ENCODE assay signal across 15 cellular contexts in the genomic region with DNA sequence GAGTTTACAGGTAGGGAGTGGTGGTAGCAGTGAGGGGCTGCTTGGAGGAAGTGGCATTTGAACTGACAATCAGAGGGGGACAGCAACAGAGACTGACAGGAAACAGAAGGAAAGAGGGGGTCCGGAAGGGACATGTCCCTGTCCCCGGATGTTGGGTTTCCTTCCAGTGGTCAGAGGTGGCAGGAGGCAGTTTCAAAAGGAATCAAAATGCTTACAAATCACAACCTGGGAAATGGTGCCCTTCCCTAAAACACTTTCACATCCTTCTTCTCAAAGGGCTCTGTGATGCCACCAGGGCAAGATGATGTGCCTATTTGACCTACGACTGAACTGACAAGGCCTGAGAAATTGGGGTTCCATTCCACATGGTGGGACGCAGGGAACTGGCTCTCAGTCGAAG. TPM values are rescaled to one million over a fixed set of nuclear protein-coding genes. Genes with fewer than 3 reads are reported as not detected.
DNase-seq lines count a peak whose midpoint lies in the region; ATAC-seq and TF ChIP-seq lines count a peak whose summit lies in the region.
"Had no signal": no experiment of that assay in that cellular context is flagged by ENCODE, and none has a peak within 500 bp of the region (broad histone marks: within the 10 kb centered on the region; RNA-seq: fewer than 3 reads in every experiment).

No MANE protein-coding gene starts in this region.

- intact Hi-C loops in activated B cell treated with CpG ODN at 0.5 μM for 24 hours (cut with micrococcal nuclease) (loop anchor here (1.0 to 5.0 kb wide), 5 partner anchors 47 to 186 kb away; a partner anchor contains a TSS), vagina (cut with DNase I) (loop anchor here (5.0 kb wide), 1 partner anchor 56 kb away; no protein-coding TSS in a partner anchor), adrenal gland (cut with DNase I) (loop anchor here (5.0 kb wide), 1 partner anchor 46 kb away; no protein-coding TSS in a partner anchor)

- 49 to 62% methylated on average over 5 of the region's 5 CpGs for WGBS in lung, 2 donors
- 61 to 72% (median 64%) methylated on average over 4 to 5 of the region's 5 CpGs for WGBS in adrenal gland, 4 donors

- H3K4me3 Mint-ChIP-seq in stimulated activated naive CD8-positive, alpha-beta T cell treated with anti-CD3 and anti-CD28 coated beads, Interleukin-15, Interleukin-2, amounts not matched to agents 100 ng/mL and 50 ng/mL, for 24 hours = peak overlapping the region; percentile 62
- H3K4me3 Mint-ChIP-seq in activated B cell treated with CpG ODN at 0.5 μM for 24 hours = no peak overlapping the region
- H3K4me3 Mint-ChIP-seq: neural crest cell had no signal

- H3K4me1 ChIP-seq in lung (ENCODE audit: control insufficient read depth in 2 of 2, insufficient read depth in 2 of 2, low read length in 2 of 2) (peaks cover 0 to 27% of the 10 kb centered on the region in 2 donors), vagina (peaks cover 48% of the 10 kb centered on the region), adrenal gland (replicated peaks in 1 of 2) (peaks cover 0 to 10% of the 10 kb centered on the region in 2 donors)

- peaks cover 0 to 14% of the 10 kb centered on the region in 2 donors for H3K36me3 ChIP-seq in lung (ENCODE audit: control insufficient read depth in 2 of 2, insufficient read depth in 2 of 2, low read length in 2 of 2)
- H3K36me3 ChIP-seq in vagina = peaks cover 0 to 11% of the 10 kb centered on the region in 2 donors
- peaks cover 0 to 7% of the 10 kb centered on the region in 2 donors for H3K36me3 ChIP-seq in adrenal gland (replicated peaks in 1 of 2)

- H3K27me3 ChIP-seq in lung (ENCODE audit: control insufficient read depth, insufficient read depth) (no peaks in the 10 kb centered on the region), vagina (no peaks in the 10 kb centered on the region), adrenal gland (no peaks in the 10 kb centered on the region)
- H3K27me3 ChIP-seq: hepatocyte had no signal

- H3K36me3 Mint-ChIP-seq in stimulated activated naive CD8-positive, alpha-beta T cell treated with anti-CD3 and anti-CD28 coated beads, Interleukin-15, Interleukin-2, amounts not matched to agents 100 ng/mL and 50 ng/mL, for 24 hours (ENCODE audit: low read depth) = no peaks in the 10 kb centered on the region
- no peaks in the 10 kb centered on the region for H3K36me3 Mint-ChIP-seq in activated B cell treated with CpG ODN at 0.5 μM for 24 hours (ENCODE audit: low read depth)

- H3K9me3 Mint-ChIP-seq in stimulated activated naive CD8-positive, alpha-beta T cell treated with anti-CD3 and anti-CD28 coated beads, Interleukin-15, Interleukin-2, amounts not matched to agents 100 ng/mL and 50 ng/mL, for 24 hours = no peaks in the 10 kb centered on the region
- no peaks in the 10 kb centered on the region for H3K9me3 Mint-ChIP-seq in activated B cell treated with CpG ODN at 0.5 μM for 24 hours
- H3K9me3 Mint-ChIP-seq: neural crest cell had no signal

- CTCF ChIA-PET in activated B cell treated with CpG ODN at 0.5 μM for 24 hours (lab: Charles Lee) = interaction anchor here (0.7 to 3.3 kb wide), 7 partner anchors 13 to 234 kb away, joined by 3 to 20 read pairs (median 4); no protein-coding TSS in a partner anchor

- H3K4me3 ChIP-seq in lung (no peak overlapping the region), vagina (no peak overlapping the region), adrenal gland (no peak overlapping the region)
- H3K4me3 ChIP-seq: hepatocyte had no signal

- H3K27ac ChIP-seq in lung (ENCODE audit: low read depth in 1 of 2, low read length in 1 of 2) = peak overlapping the region; percentile 37 to 74
- H3K27ac ChIP-seq in vagina = peak overlapping the region; percentile 60
- H3K27ac ChIP-seq in adrenal gland = peak overlapping the region in 2 of 5 donors; percentile 15 to 74
- H3K27ac ChIP-seq: hepatocyte had no signal

- no peak for ATAC-seq in stimulated activated naive CD8-positive, alpha-beta T cell treated with anti-CD3 and anti-CD28 coated beads, Interleukin-15, Interleukin-2, amounts not matched to agents 100 U/mL and 50 U/mL, for 24 hours
- ATAC-seq in activated B cell treated with CpG ODN at 0.5 μM for 24 hours (ENCODE audit: low read depth) = peak; percentile 43
- no peak for ATAC-seq in lung (ENCODE audit: insufficient read depth, low FRiP score)
- no peak for ATAC-seq in GM18505 (IDR thresholded peaks at IDR 0.05; ENCODE audit: unreplicated experiment)
- no peak for ATAC-seq in HG02798 (IDR thresholded peaks at IDR 0.05; ENCODE audit: poor library complexity, unreplicated experiment)

- peaks cover 29% of the 10 kb centered on the region for H3K4me1 Mint-ChIP-seq in stimulated activated naive CD8-positive, alpha-beta T cell treated with anti-CD3 and anti-CD28 coated beads, Interleukin-15, Interleukin-2, amounts not matched to agents 100 ng/mL and 50 ng/mL, for 24 hours (ENCODE audit: low read depth)
- peaks cover 25% of the 10 kb centered on the region for H3K4me1 Mint-ChIP-seq in activated B cell treated with CpG ODN at 0.5 μM for 24 hours

- no peak for DNase-seq in stimulated activated naive CD8-positive, alpha-beta T cell treated with anti-CD3 and anti-CD28 coated beads, Interleukin-15, Interleukin-2, amounts not matched to agents 100 U/mL and 50 U/mL, for 24 hours
- DNase-seq in activated B cell treated with CpG ODN at 0.5 μM for 24 hours (no peak), lung (ENCODE audit: low spot score) (no peak), vagina (ENCODE audit: extremely low spot score in 2 of 2) (no peak), adrenal gland (no peak)
- DNase-seq: activated CD8-positive, alpha-beta memory T cell treated with anti-CD3 and anti-CD28 coated beads for 24 hours; cerebellar nuclear complex; NCI-H1417 treated with DMSO at 0.1 percent for 48 hours; stimulated activated CD4-positive, alpha-beta T cell treated with anti-CD3 and anti-CD28 coated beads, Interleukin-4, amount 100 ng/mL, for 24 hours had no signal

- H3K9me3 ChIP-seq in lung (ENCODE audit: control insufficient read depth in 2 of 2, insufficient read depth in 1 of 2, low read length in 1 of 2) (peaks cover 0 to 2% of the 10 kb centered on the region in 2 donors), vagina (no peaks in the 10 kb centered on the region), adrenal gland (replicated peaks in 1 of 3) (no peaks in the 10 kb centered on the region)

- POLR2A ChIA-PET in activated B cell treated with CpG ODN at 0.5 μM for 24 hours (lab: Charles Lee) = interaction anchor here (1.2 to 1.4 kb wide), 2 partner anchors 72 to 111 kb away, joined by 3 read pairs; no protein-coding TSS in a partner anchor

- TF ChIP-seq CTCF in activated B cell treated with CpG ODN at 0.5 μM for 24 hours (IDR thresholded peaks at IDR 0.05) (no peak), lung (IDR thresholded peaks at IDR 0.05; ENCODE audit: control extremely low read depth, extremely low read depth) (no peak), vagina (IDR thresholded peaks at IDR 0.05) (no peak), adrenal gland (IDR thresholded peaks at IDR 0.05) (no peak)

- TF ChIP-seq POLR2A in vagina (IDR thresholded peaks at IDR 0.05) (no peak), adrenal gland (IDR thresholded peaks at IDR 0.05) (no peak), GM18505 (IDR thresholded peaks at IDR 0.05; ENCODE audit: borderline replicate concordance, extremely low read depth, insufficient read depth, insufficient read length) (no peak)

- H3K27me3 Mint-ChIP-seq in stimulated activated naive CD8-positive, alpha-beta T cell treated with anti-CD3 and anti-CD28 coated beads, Interleukin-15, Interleukin-2, amounts not matched to agents 100 ng/mL and 50 ng/mL, for 24 hours = no peaks in the 10 kb centered on the region
- no peaks in the 10 kb centered on the region for H3K27me3 Mint-ChIP-seq in activated B cell treated with CpG ODN at 0.5 μM for 24 hours

- peak overlapping the region; percentile 80 for H3K27ac Mint-ChIP-seq in stimulated activated naive CD8-positive, alpha-beta T cell treated with anti-CD3 and anti-CD28 coated beads, Interleukin-15, Interleukin-2, amounts not matched to agents 100 ng/mL and 50 ng/mL, for 24 hours
- H3K27ac Mint-ChIP-seq in activated B cell treated with CpG ODN at 0.5 μM for 24 hours = peak overlapping the region; percentile 43

RNA-seq across cellular contexts. Expression of a gene that starts 19.7 kb away (rescaled TPM):
- total RNA-seq in activated B cell treated with CpG ODN at 0.5 μM for 24 hours (0.13 and 0.15 TPM in 2 replicates), lung (10 to 100 TPM in 1 of 2 donors, 1 to 10 TPM in 1; 8.8 to 74.4 TPM), vagina (97.7 TPM), adrenal gland (10 to 100 TPM; 14.4 to 69.9 (median 44.5) TPM)
- polyA plus RNA-seq in lung (10 to 100 TPM; 18.9 to 37.2 TPM), adrenal gland (10 to 100 TPM; 14.7 to 45.0 (median 19.8) TPM)

RNA-seq across cellular contexts. Expression of a gene that starts 20.0 kb away (rescaled TPM):
- total RNA-seq in activated B cell treated with CpG ODN at 0.5 μM for 24 hours (not detected in 2 replicates), lung (10 to 100 TPM in 1 of 2 donors, 1 to 10 TPM in 1; 3.9 to 14.8 TPM), vagina (10.3 TPM), adrenal gland (1 to 10 TPM in 1 of 8 donors, under 1 TPM in 4, not detected in 3; 0.14 to 1.5 (median 0.50) TPM)
- polyA plus RNA-seq in lung (10 to 100 TPM in 1 of 2 donors, 1 to 10 TPM in 1; 1.8 to 66.2 TPM), adrenal gland (1 to 10 TPM in 1 of 3 donors, under 1 TPM in 2; 0.20 to 2.0 (median 0.40) TPM)
- total RNA-seq: hepatocyte, neural crest cell, RPMI7951 had no signal
- polyA plus RNA-seq: hepatocyte had no signal

RNA-seq across cellular contexts. Expression of a gene that starts 46.5 kb away (rescaled TPM):
- total RNA-seq in activated B cell treated with CpG ODN at 0.5 μM for 24 hours (not detected in 2 replicates), lung (10 to 100 TPM in 1 of 2 donors, 1 to 10 TPM in 1; 8.6 to 10.9 TPM), vagina (not detected), adrenal gland (not detected)
- polyA plus RNA-seq in lung (1 to 10 TPM; 2.5 to 4.2 TPM), adrenal gland (under 1 TPM in 2 of 3 donors, not detected in 1; 0.03 to 0.72 TPM)
- total RNA-seq: RPMI7951 had no signal
